Comparison of ENCODE assay signal across 31 cellular contexts in the genomic region with DNA sequence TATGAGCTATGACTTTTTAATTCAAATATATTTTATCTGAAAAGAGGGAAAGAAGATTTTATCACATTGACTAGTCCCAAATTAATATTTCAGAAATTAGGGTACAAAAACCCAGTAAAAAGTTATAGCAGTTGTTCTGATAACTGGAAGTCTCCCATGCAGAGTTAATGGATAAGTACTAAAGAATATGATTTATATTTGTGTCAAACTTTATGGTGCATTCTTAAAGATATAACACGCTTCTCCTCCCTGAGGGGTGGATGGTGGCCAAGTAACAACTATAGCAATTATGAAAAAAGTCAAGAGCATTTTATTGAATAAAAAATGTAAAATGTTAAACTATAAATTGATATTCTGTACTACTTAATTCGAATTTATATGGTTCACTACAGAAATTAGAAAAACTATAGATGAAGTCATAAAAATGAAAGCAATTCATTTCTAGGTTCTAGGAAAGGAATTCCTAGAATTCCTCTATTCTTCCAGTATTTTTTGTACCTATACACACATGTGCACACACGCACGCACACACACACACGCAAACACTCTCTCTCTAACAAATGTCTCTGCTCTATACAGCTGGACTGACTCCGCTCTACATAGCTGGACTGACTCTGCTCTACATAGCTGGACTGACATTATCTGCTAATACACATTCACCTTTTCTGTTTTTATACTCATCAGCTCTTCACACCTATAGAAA.
"Had no signal": no experiment of that assay in that cellular context is flagged by ENCODE, and none has a peak within 500 bp of the region (broad histone marks: within the 10 kb centered on the region; RNA-seq: fewer than 3 reads in every experiment).

No MANE protein-coding gene starts in this region.

- FAIRE-seq: endothelial cell of umbilical vein had no signal

- H3K27ac Mint-ChIP-seq: activated CD4-positive, alpha-beta memory T cell treated with anti-CD3 and anti-CD28 coated beads for 36 hours; activated CD4-positive, alpha-beta T cell treated with anti-CD3 and anti-CD28 coated beads, Interleukin-2, amount 10 ng/mL, durations not matched to agents 24 days and 14 days; activated naive CD4-positive, alpha-beta T cell treated with anti-CD3 and anti-CD28 coated beads for 36 hours; activated naive CD8-positive, alpha-beta T cell treated with anti-CD3 and anti-CD28 coated beads for 36 hours; activated T-helper 1 cell treated with anti-CD3 and anti-CD28 coated beads, Interleukin-12 subunit alpha, Interleukin-12 subunit beta, Interleukin-2, Interleukin-4 antibody, amounts not matched to agents 30 ng/mL and 10 ng/mL and 1 ng/mL, durations not matched to agents 14 hours and 24 hours and 36 hours; effector memory CD8-positive, alpha-beta T cell; natural killer cell; stimulated activated naive B cell treated with anti-CD40 and anti-IgM and Interleukin-4, amounts not matched to agents 10 μg/mL and 1 μg/mL and 100 μg/mL, for 72 hours had no signal

- ATAC-seq: body of pancreas; effector memory CD8-positive, alpha-beta T cell; esophagus mucosa; foreskin keratinocyte; natural killer cell; stimulated activated naive B cell treated with anti-CD40 and anti-IgM and Interleukin-4, amounts not matched to agents 10 μg/mL and 1 μg/mL and 100 μg/mL, for 72 hours; upper lobe of right lung had no signal

- H3K4me1 ChIP-seq: body of pancreas, thyroid gland had no signal

- H3K4me3 ChIP-seq: adrenal gland, body of pancreas, cardiac muscle cell, coronary artery, dorsolateral prefrontal cortex, left ventricle myocardium inferior, lung, right atrium auricular region, stomach, thyroid gland, upper lobe of right lung had no signal

- H3K4me3 Mint-ChIP-seq: activated CD4-positive, alpha-beta memory T cell treated with anti-CD3 and anti-CD28 coated beads for 36 hours; activated CD4-positive, alpha-beta T cell treated with anti-CD3 and anti-CD28 coated beads, Interleukin-2, amount 10 ng/mL, durations not matched to agents 24 days and 14 days; activated naive CD4-positive, alpha-beta T cell treated with anti-CD3 and anti-CD28 coated beads for 36 hours; activated naive CD8-positive, alpha-beta T cell treated with anti-CD3 and anti-CD28 coated beads for 36 hours; activated T-helper 1 cell treated with anti-CD3 and anti-CD28 coated beads, Interleukin-12 subunit alpha, Interleukin-12 subunit beta, Interleukin-2, Interleukin-4 antibody, amounts not matched to agents 30 ng/mL and 10 ng/mL and 1 ng/mL, durations not matched to agents 14 hours and 24 hours and 36 hours; effector memory CD8-positive, alpha-beta T cell; natural killer cell; stimulated activated naive B cell treated with anti-CD40 and anti-IgM and Interleukin-4, amounts not matched to agents 10 μg/mL and 1 μg/mL and 100 μg/mL, for 72 hours had no signal

- DNase-seq: activated CD4-positive, alpha-beta memory T cell treated with anti-CD3 and anti-CD28 coated beads for 36 hours; activated CD4-positive, alpha-beta T cell treated with anti-CD3 and anti-CD28 coated beads, Interleukin-2, amount 10 ng/mL, durations not matched to agents 24 days and 14 days; activated CD4-positive, CD25-positive, alpha-beta regulatory T cell treated with anti-CD3 and anti-CD28 coated beads, Interleukin-2, amount 50 U/mL, for 72 hours; activated CD8-positive, alpha-beta memory T cell treated with anti-CD3 and anti-CD28 coated beads, Interleukin-2, amount 50 U/mL, for 4 hours; activated effector memory CD4-positive, alpha-beta T cell treated with anti-CD3 and anti-CD28 coated beads, Interleukin-2, amount 50 U/mL, for 16 hours; activated naive CD4-positive, alpha-beta T cell treated with anti-CD3 and anti-CD28 coated beads for 36 hours; activated naive CD8-positive, alpha-beta T cell treated with anti-CD3 and anti-CD28 coated beads for 36 hours; activated T-cell treated with anti-CD3 and anti-CD28 coated beads, Interleukin-2, amount 50 U/mL, for 1 hour; aorta; body of pancreas; cerebellar nuclear complex; dorsolateral prefrontal cortex; effector memory CD8-positive, alpha-beta T cell; foreskin keratinocyte; left ventricle myocardium inferior; natural killer cell; stimulated activated CD4-positive, alpha-beta T cell treated with anti-CD3 and anti-CD28 coated beads, Interleukin-15, amount 100 ng/mL, for 24 hours; stimulated activated CD4-positive, alpha-beta T cell treated with anti-CD3 and anti-CD28 coated beads, Interleukin-2, amount 100 ng/mL, for 24 hours; stimulated activated naive B cell treated with anti-CD40 and anti-IgM and Interleukin-4, amounts not matched to agents 10 μg/mL and 1 μg/mL and 100 μg/mL, for 72 hours; stomach; T1000; thyroid gland; upper lobe of right lung had no signal

- H3K36me3 ChIP-seq: adrenal gland, cardiac muscle cell, left ventricle myocardium inferior, right atrium auricular region, stomach, thyroid gland, upper lobe of right lung had no signal

- H3K9me3 Mint-ChIP-seq: activated CD4-positive, alpha-beta memory T cell treated with anti-CD3 and anti-CD28 coated beads for 36 hours; activated CD4-positive, alpha-beta T cell treated with anti-CD3 and anti-CD28 coated beads, Interleukin-2, amount 10 ng/mL, durations not matched to agents 24 days and 14 days; activated naive CD4-positive, alpha-beta T cell treated with anti-CD3 and anti-CD28 coated beads for 36 hours; activated naive CD8-positive, alpha-beta T cell treated with anti-CD3 and anti-CD28 coated beads for 36 hours; activated T-helper 1 cell treated with anti-CD3 and anti-CD28 coated beads, Interleukin-12 subunit alpha, Interleukin-12 subunit beta, Interleukin-2, Interleukin-4 antibody, amounts not matched to agents 30 ng/mL and 10 ng/mL and 1 ng/mL, durations not matched to agents 14 hours and 24 hours and 36 hours; effector memory CD8-positive, alpha-beta T cell; natural killer cell; stimulated activated naive B cell treated with anti-CD40 and anti-IgM and Interleukin-4, amounts not matched to agents 10 μg/mL and 1 μg/mL and 100 μg/mL, for 72 hours had no signal

- H3K27ac ChIP-seq: adrenal gland, body of pancreas, cardiac muscle cell, coronary artery, dorsolateral prefrontal cortex, foreskin keratinocyte, left ventricle myocardium inferior, right atrium auricular region, stomach, thyroid gland, upper lobe of right lung had no signal

- H3K4me1 Mint-ChIP-seq: activated CD4-positive, alpha-beta T cell treated with anti-CD3 and anti-CD28 coated beads, Interleukin-2, amount 10 ng/mL, durations not matched to agents 24 days and 14 days; activated naive CD8-positive, alpha-beta T cell treated with anti-CD3 and anti-CD28 coated beads for 36 hours; natural killer cell; stimulated activated naive B cell treated with anti-CD40 and anti-IgM and Interleukin-4, amounts not matched to agents 10 μg/mL and 1 μg/mL and 100 μg/mL, for 72 hours had no signal

- H3K36me3 Mint-ChIP-seq: activated CD4-positive, alpha-beta memory T cell treated with anti-CD3 and anti-CD28 coated beads for 36 hours; activated naive CD8-positive, alpha-beta T cell treated with anti-CD3 and anti-CD28 coated beads for 36 hours; natural killer cell; stimulated activated naive B cell treated with anti-CD40 and anti-IgM and Interleukin-4, amounts not matched to agents 10 μg/mL and 1 μg/mL and 100 μg/mL, for 72 hours had no signal

- H3K9me3 ChIP-seq: adrenal gland, body of pancreas, left ventricle myocardium inferior, right atrium auricular region, stomach, thyroid gland, upper lobe of right lung had no signal

- H3K27me3 ChIP-seq: adrenal gland, body of pancreas, cardiac muscle cell, dorsolateral prefrontal cortex, foreskin keratinocyte, right atrium auricular region, stomach, thyroid gland, upper lobe of right lung had no signal

- H3K27me3 Mint-ChIP-seq: activated CD4-positive, alpha-beta memory T cell treated with anti-CD3 and anti-CD28 coated beads for 36 hours had no signal
